In the genomic region with DNA sequence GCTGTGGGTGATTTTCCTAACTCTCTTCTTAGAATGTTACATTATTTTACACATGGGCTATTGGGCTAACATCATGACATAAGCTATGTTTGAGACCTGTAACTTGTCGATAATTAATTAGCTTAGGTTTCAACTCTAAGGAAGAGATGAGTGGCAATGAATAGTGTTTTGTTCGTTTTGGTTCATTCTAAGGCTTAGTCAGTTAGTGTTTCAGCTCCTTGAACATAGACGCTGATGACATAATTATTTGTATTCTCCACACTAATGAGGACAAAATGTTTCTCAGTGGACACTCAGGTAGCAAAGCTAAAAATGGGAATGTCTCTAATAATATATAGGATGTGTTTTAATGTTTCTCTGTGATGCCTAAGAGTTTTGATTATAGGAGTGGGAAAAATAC, we compare ENCODE assay signal across 9 cellular contexts.
"Had no signal": no experiment of that assay in that cellular context is flagged by ENCODE, and none has a peak within 500 bp of the region (broad histone marks: within the 10 kb centered on the region; RNA-seq: fewer than 3 reads in every experiment).

No MANE protein-coding gene starts in this region.

- H3K36me3 Mint-ChIP-seq: IgD-negative memory B cell had no signal

- H3K4me3 Mint-ChIP-seq: HFFc6, IgD-negative memory B cell had no signal

- DNase-seq: GM23248, GOT3, H7, HCEC 1CT, HFFc6, KBM-7 had no signal

- FAIRE-seq: HepG2 had no signal

- H3K27ac ChIP-seq: GM23248, HL-60 had no signal

- H3K4me3 ChIP-seq: GM23248 had no signal

- H3K4me1 Mint-ChIP-seq: IgD-negative memory B cell had no signal

- H3K27me3 Mint-ChIP-seq: IgD-negative memory B cell had no signal

- H3K27ac Mint-ChIP-seq: HFFc6 had no signal

- ATAC-seq: HepG2 had no signal
